Comparison of ENCODE assay signal across 8 cellular contexts in the genomic region with DNA sequence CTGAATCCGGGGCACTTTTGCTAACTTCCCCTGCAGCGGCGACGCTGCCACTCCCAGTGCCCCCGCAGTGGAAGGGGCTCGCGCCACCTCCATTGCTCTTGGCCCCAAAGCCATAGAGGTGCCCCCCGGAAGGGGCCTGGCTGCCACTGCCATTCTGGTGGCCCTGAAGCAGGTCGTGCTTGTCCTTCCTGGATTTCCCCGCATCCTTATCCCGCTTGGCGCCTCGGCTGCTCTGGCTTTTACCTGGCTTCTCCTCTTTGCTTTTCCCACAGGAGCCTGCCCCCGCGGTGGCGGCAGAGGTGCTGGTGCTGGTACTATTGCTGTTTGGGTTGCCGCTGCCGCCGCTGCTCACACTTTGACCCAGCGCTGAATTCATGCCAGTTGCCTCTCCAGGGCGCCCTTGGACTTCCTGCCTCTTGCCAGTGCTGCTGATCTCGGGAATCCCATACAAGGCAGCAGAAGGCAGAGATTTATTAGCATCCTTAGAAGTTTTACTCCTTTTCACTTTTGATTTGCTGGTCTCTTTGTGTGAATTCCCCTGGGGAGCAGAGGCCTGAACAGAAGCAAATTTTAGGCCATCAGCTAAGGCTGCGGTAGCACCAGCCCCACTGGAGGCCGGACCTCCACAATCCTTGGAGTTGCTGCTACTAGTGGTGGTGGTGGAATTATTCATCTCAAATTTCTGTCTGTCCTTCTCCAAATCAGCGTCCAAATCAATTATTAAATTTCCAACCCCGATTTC. TPM values are rescaled to one million over a fixed set of nuclear protein-coding genes. Genes with fewer than 3 reads are reported as not detected.
DNase-seq lines count a peak whose midpoint lies in the region; ATAC-seq and TF ChIP-seq lines count a peak whose summit lies in the region.

No MANE protein-coding gene starts in this region.

- peak overlapping the region; percentile 71; the same call in 1 of the 2 replicates for H2AFZ ChIP-seq in OCI-LY3 (ENCODE audit: low read depth, low read length)

- H3K4me1 ChIP-seq in OCI-LY3 (ENCODE audit: low read length) (peaks cover 50% of the 10 kb centered on the region), neutrophil (ENCODE audit: control insufficient read depth in 1 of 2, insufficient read depth in 1 of 2, low read depth in 1 of 2, low read length in 1 of 2) (peaks cover 39 to 46% of the 10 kb centered on the region in 2 experiments)

- H3K9me3 ChIP-seq in OCI-LY3 (ENCODE audit: insufficient read depth, low read length) = no peaks in the 10 kb centered on the region
- H3K9me3 ChIP-seq in neutrophil = no peaks in the 10 kb centered on the region

- H3K4me2 ChIP-seq in OCI-LY3 (ENCODE audit: low read length) = peak overlapping the region; percentile 90

- peak overlapping the region; percentile 44 for H3K9ac ChIP-seq in OCI-LY3 (ENCODE audit: low read length)

- ATAC-seq in GM21529 (IDR thresholded peaks at IDR 0.05; ENCODE audit: unreplicated experiment) (no peak), HG03378 (IDR thresholded peaks at IDR 0.05; ENCODE audit: unreplicated experiment) (no peak), HG03175 (IDR thresholded peaks at IDR 0.05; ENCODE audit: unreplicated experiment) (no peak)

- DNase-seq in C1 segment of cervical spinal cord (lab: John Stamatoyannopoulos, UW) = peak in 12 of 14 donors; percentile 32 to 84 (median 63)
- DNase-seq in fibroblast of pulmonary artery (ENCODE audit: low read depth) = peak; percentile 57
- no peak for DNase-seq in posterior vena cava (ENCODE audit: low spot score)

- no peaks in the 10 kb centered on the region for H3K27me3 ChIP-seq in OCI-LY3 (ENCODE audit: low read depth, low read length)
- H3K27me3 ChIP-seq in neutrophil = peaks cover 44% of the 10 kb centered on the region

- intact Hi-C loops in posterior vena cava (cut with DNase I) = loop anchor here in 1 of 2 donors (10.0 kb wide), 2 partner anchors 80 to 740 kb away; no protein-coding TSS in a partner anchor

- peak overlapping the region; percentile 71 for H3K4me3 ChIP-seq in OCI-LY3 (ENCODE audit: low read length)
- H3K4me3 ChIP-seq in fibroblast of pulmonary artery (replicated peaks; ENCODE audit: low read depth, low read length) = peak overlapping the region; percentile 76
- H3K4me3 ChIP-seq in neutrophil (ENCODE audit: low read depth in 1 of 2, low read length in 1 of 2) = peak overlapping the region; percentile 25 to 45

- no peaks in the 10 kb centered on the region for H3K36me3 ChIP-seq in OCI-LY3 (replicated peaks; ENCODE audit: low read depth, low read length)
- H3K36me3 ChIP-seq in neutrophil = no peaks in the 10 kb centered on the region

- H3K79me2 ChIP-seq in OCI-LY3 (ENCODE audit: low read length) = no peaks in the 10 kb centered on the region

- TF ChIP-seq CTCF in OCI-LY3 (IDR thresholded peaks at IDR 0.05; ENCODE audit: low read depth, low read length) = no peak
- TF ChIP-seq CTCF in fibroblast of pulmonary artery (IDR thresholded peaks at IDR 0.05; ENCODE audit: low read length, missing control alignments) = peak; percentile 21
- no peak for TF ChIP-seq CTCF in neutrophil (IDR thresholded peaks at IDR 0.05)

- H4K20me1 ChIP-seq in OCI-LY3 (ENCODE audit: insufficient read depth, low read length) = no peaks in the 10 kb centered on the region

- H3K27ac ChIP-seq in OCI-LY3 (ENCODE audit: low read length) (no peak overlapping the region), neutrophil (no peak overlapping the region)

RNA-seq across cellular contexts. Expression of a gene that starts 2.1 kb away (rescaled TPM):
- 10 to 100 TPM; 11.4 to 11.9 TPM for total RNA-seq in posterior vena cava
